2 cellular contexts compared by ENCODE assay signal in the genomic region with DNA sequence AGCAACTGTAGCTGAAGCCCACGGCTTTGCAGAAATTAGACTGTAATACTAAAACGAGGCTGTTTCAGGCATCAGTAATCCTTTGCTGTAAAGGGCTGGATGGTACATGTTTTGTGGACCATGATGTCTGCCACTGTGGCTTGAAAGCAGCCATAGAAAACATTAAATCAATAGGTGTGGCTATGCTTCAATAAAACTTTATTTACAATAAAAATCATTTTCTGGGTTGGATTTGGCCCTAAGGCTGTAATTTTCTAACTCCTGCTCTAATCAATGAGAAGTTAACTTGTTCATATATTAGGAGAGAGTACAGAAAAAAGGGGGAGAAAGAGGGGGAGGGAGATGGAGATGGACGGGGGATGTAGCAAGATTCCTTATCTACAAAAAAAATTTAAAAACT.
TF ChIP-seq lines count a peak whose summit lies in the region.

No MANE protein-coding gene starts in this region.

TF ChIP-seq in GM12878, 131 proteins besides CTCF, POLR2A, EP300 and RAD21:
- TF ChIP-seq SP1 (IDR thresholded peaks at IDR 0.05; ENCODE audit: low read depth, low read length) = no peak
- TF ChIP-seq ZBTB40 (IDR thresholded peaks at IDR 0.05; ENCODE audit: borderline replicate concordance) = peak; percentile 39; the same call in 1 of the 2 replicates
TF ChIP-seq in GM12878: peak in this region for 1.

TF ChIP-seq in K562, 482 proteins besides CTCF, POLR2A, EP300 and RAD21:
- TF ChIP-seq RBM17 (IDR thresholded peaks at IDR 0.05; ENCODE audit: borderline replicate concordance, low read depth, low read length) (no peak), ZBTB40 (IDR thresholded peaks at IDR 0.05) (peak; percentile 87), ZBTB40 (CRISPR knock-in tag; IDR thresholded peaks at IDR 0.05) (peak; percentile 74), SRF (CRISPR knock-in tag; IDR thresholded peaks at IDR 0.05) (no peak), ZNF76 (CRISPR knock-in tag; IDR thresholded peaks at IDR 0.05; ENCODE audit: borderline replicate concordance) (no peak)
